Comparison of ENCODE assay signal across 9 cellular contexts in the genomic region with DNA sequence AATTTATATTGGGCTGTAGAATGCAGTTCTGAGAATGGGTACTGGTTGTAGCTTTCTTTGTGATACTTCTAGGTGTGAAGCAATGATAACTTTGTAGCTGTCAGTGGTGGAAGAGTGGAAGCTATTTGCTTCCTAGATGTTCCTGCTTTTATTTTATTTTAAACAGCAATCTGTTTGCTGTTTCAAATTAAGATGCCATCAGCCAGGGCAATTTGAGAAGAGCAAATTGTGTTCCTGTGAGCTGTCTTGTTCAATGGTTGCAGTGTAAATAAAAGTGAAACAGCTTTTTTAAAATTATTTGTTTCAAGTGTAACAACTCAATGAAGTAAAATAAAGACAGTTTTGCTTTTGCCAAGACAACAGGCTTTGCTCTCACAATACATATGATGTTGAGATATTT.
"Had no signal": no experiment of that assay in that cellular context is flagged by ENCODE, and none has a peak within 500 bp of the region (broad histone marks: within the 10 kb centered on the region; RNA-seq: fewer than 3 reads in every experiment).

No MANE protein-coding gene starts in this region.

- H3K4me1 ChIP-seq: HAP-1 had no signal

- H3K36me3 ChIP-seq: HAP-1 had no signal

- DNase-seq: GM23248, GOT3, H7, HFFc6, KBM-7 had no signal

- H2AFZ ChIP-seq: GM23248 had no signal

- H3K27ac ChIP-seq: GM23248, HL-60 had no signal

- H3K9ac ChIP-seq: GM23248 had no signal

- ATAC-seq: HCT116, HepG2 had no signal

- H3K9me3 ChIP-seq: HAP-1 had no signal

- H3K4me3 ChIP-seq: GM23248, HAP-1 had no signal
